ENCODE assay signal across 16 cellular contexts in the genomic region with DNA sequence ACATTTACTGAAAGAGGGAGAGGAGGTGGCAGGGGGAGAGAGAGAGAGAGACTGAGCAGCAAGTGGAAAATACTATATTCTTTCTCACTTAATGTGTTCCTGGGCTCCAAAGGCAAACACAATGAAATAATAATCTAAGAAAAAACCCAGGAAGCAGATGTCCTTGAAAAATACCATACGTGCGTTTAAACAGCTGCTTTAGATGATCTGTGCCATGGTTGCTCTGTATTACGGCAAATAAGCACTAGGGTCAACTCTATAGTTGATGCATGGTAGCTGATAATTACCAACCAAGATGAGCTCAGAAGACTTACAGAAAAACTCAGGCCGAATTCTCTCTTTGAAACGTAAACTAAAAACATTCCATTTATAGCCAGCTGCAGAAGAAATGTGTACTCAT.
DNase-seq lines count a peak whose midpoint lies in the region; TF ChIP-seq lines count a peak whose summit lies in the region.
"Had no signal": no experiment of that assay in that cellular context is flagged by ENCODE, and none has a peak within 500 bp of the region (broad histone marks: within the 10 kb centered on the region; RNA-seq: fewer than 3 reads in every experiment).

No MANE protein-coding gene starts in this region.

- CTCF ChIA-PET in Caco-2 (lab: Charles Lee): no interaction called here

- in situ Hi-C loops in GM13977 (cut with MboI; ENCODE audit: low pct_unique_long_range_greater_than_20kb, low sequenced_read_pairs, unreplicated experiment): no loop called here

- WGBS in spleen, 5 donors: 73 to 85% (median 75%) methylated on average over 5 of the region's 5 CpGs

- intact Hi-C loops in Caco-2 (cut with micrococcal nuclease; ENCODE audit: unreplicated experiment): loop anchor here (5.0 kb wide), 1 partner anchor 345 kb away; no protein-coding TSS in a partner anchor
- intact Hi-C loops in spleen (cut with DNase I; ENCODE audit: low total_unique reads): no loop called here
- intact Hi-C loops in tibial artery (cut with DNase I; ENCODE audit: low total_unique reads): no loop called here

- H3K27ac Mint-ChIP-seq in Caco-2 (ENCODE audit: unreplicated experiment) (peak overlapping the region; percentile 49), neural crest cell (ENCODE audit: unreplicated experiment) (peak overlapping the region; percentile 37)

- H3K4me1 Mint-ChIP-seq in Caco-2 (ENCODE audit: low read depth, unreplicated experiment) (peaks cover 33% of the 10 kb centered on the region), neural crest cell (peaks cover 50% of the 10 kb centered on the region)

- H3K27me3 ChIP-seq in Caco-2 (replicated peaks; ENCODE audit: control insufficient read depth, insufficient read depth, low read length) (no peaks in the 10 kb centered on the region), SJCRH30 (no peaks in the 10 kb centered on the region), spleen (replicated peaks in 1 of 7) (no peaks in the 10 kb centered on the region), tibial artery (no peaks in the 10 kb centered on the region)
- H3K27me3 ChIP-seq: gastroesophageal sphincter had no signal

- TF ChIP-seq CTCF in Caco-2 (IDR thresholded peaks at IDR 0.05; ENCODE audit: insufficient read depth in 1 of 2, low read depth in 1 of 2, low read length in 1 of 2, severe bottlenecking in 1 of 2, unreplicated experiment in 1 of 2) (no peak), neural crest cell (conservative IDR thresholded peaks at IDR 0.05) (no peak), GM13977 (IDR thresholded peaks at IDR 0.05; ENCODE audit: extremely low read depth, insufficient read depth, missing control alignments) (no peak), spleen (IDR thresholded peaks at IDR 0.05 in 8 of 11, conservative IDR thresholded peaks at IDR 0.05 in 3 of 11) (no peak), tibial artery (IDR thresholded peaks at IDR 0.05) (no peak)

- peaks cover 58% of the 10 kb centered on the region for H3K4me1 ChIP-seq in Caco-2
- H3K4me1 ChIP-seq in SJCRH30: peaks cover 34% of the 10 kb centered on the region
- H3K4me1 ChIP-seq in spleen: peaks cover 0 to 18% (median 14%) of the 10 kb centered on the region in 6 donors
- H3K4me1 ChIP-seq in tibial artery: peaks cover 0 to 16% (median 0%) of the 10 kb centered on the region in 4 donors

- H3K4me3 ChIP-seq in Caco-2 (ENCODE audit: low read depth, low read length) (no peak overlapping the region), SJCRH30 (no peak overlapping the region), spleen (no peak overlapping the region), tibial artery (no peak overlapping the region)
- H3K4me3 ChIP-seq: gastroesophageal sphincter had no signal

- no peak for TF ChIP-seq POLR2A in spleen (IDR thresholded peaks at IDR 0.05)

- no peak for DNase-seq in Caco-2
- DNase-seq in NCI-H2081 (lab: John Stamatoyannopoulos, UW): peak; percentile 66 to 86
- DNase-seq in SJCRH30: peak in 1 of 2 experiments; percentile 36
- DNase-seq in neural crest cell (ENCODE audit: low read depth, low spot score): no peak
- DNase-seq in GM13977 (ENCODE audit: low spot score): no peak
- DNase-seq in spleen: no peak
- DNase-seq in tibial artery: no peak
- DNase-seq in T1000 (lab: John Stamatoyannopoulos, UW): no peak
- DNase-seq: caudate nucleus; CD8-positive, alpha-beta T cell; erythroblast; KBM-7; mesendoderm; retina; T-helper 1 cell had no signal

- POLR2A ChIA-PET in Caco-2 (lab: Charles Lee): no interaction called here

- 0 out of 2 replicates have a peak, but pooled peaks cover 5% of the 10 kb centered on the region for H3K9me3 ChIP-seq in Caco-2
- peaks cover 5% of the 10 kb centered on the region; the same call in 1 of the 2 replicates for H3K9me3 ChIP-seq in SJCRH30 (replicated peaks)
- H3K9me3 ChIP-seq in spleen: peaks cover 0 to 7% (median 4%) of the 10 kb centered on the region in 8 donors
- H3K9me3 ChIP-seq in tibial artery: no peaks in the 10 kb centered on the region
- H3K9me3 ChIP-seq: gastroesophageal sphincter had no signal

- H3K27me3 Mint-ChIP-seq in Caco-2 (ENCODE audit: insufficient read depth, unreplicated experiment) (no peaks in the 10 kb centered on the region), neural crest cell (ENCODE audit: low read depth) (no peaks in the 10 kb centered on the region)

- no peaks in the 10 kb centered on the region for H3K36me3 ChIP-seq in Caco-2 (ENCODE audit: control insufficient read depth, insufficient read depth, low read length)
- H3K36me3 ChIP-seq in SJCRH30: no peaks in the 10 kb centered on the region
- no peaks in the 10 kb centered on the region for H3K36me3 ChIP-seq in spleen
- no peaks in the 10 kb centered on the region for H3K36me3 ChIP-seq in tibial artery
- H3K36me3 ChIP-seq: gastroesophageal sphincter had no signal

- BruUV-seq in Caco-2 (replicated peaks; lab: Mats Ljungman, UMichigan): no TSS peak

- peaks cover 2% of the 10 kb centered on the region for H3K36me3 Mint-ChIP-seq in Caco-2 (ENCODE audit: insufficient read depth, unreplicated experiment)
- peaks cover 6% of the 10 kb centered on the region for H3K36me3 Mint-ChIP-seq in neural crest cell (ENCODE audit: low read depth)
- H3K36me3 Mint-ChIP-seq: CD8-positive, alpha-beta T cell had no signal

- H3K27ac ChIP-seq in SJCRH30: peak overlapping the region; percentile 9; the same call in 1 of the 2 replicates
- H3K27ac ChIP-seq in spleen: no peak overlapping the region
- no peak overlapping the region for H3K27ac ChIP-seq in tibial artery
- H3K27ac ChIP-seq: gastroesophageal sphincter had no signal

- no peak overlapping the region for H3K4me3 Mint-ChIP-seq in Caco-2 (ENCODE audit: unreplicated experiment)
- no peak overlapping the region for H3K4me3 Mint-ChIP-seq in neural crest cell
- H3K4me3 Mint-ChIP-seq: CD8-positive, alpha-beta T cell had no signal

- H3K9me3 Mint-ChIP-seq in Caco-2 (ENCODE audit: unreplicated experiment): peaks cover 10% of the 10 kb centered on the region
- peaks cover 7% of the 10 kb centered on the region for H3K9me3 Mint-ChIP-seq in neural crest cell

Comparison
In these comparisons a context has a peak if more than half of its experiments do, and no peak if none do; other contexts are left out.
1. DNase-seq: peak in NCI-H2081 (2 of 2); none in Caco-2 (0 of 2), neural crest cell (single experiment), GM13977 (single experiment), spleen (single experiment), tibial artery (0 of 2) and T1000 (single experiment).